In the genomic region with DNA sequence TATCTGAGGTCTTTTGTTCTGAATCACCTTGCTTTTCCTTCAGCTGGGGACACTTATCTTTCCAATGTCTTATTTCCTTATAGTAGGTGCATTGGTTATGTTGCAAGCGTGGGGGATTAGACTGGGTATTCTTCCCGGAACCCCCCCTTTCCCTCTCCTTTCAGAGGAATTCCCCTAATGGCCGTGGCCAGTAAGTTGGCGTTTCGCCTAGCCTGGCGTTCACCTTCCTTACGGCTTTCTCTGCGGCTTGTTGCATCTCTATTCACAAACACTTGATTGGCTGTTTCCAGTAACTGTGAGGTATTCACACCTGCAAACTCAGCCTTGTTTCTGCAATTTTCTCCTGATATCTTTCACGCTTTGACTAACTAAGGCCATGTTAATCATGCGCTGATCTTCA, we compare ENCODE assay signal across 35 cellular contexts. TPM values are rescaled to one million over a fixed set of nuclear protein-coding genes. Genes with fewer than 3 reads are reported as not detected.
"Had no signal": no experiment of that assay in that cellular context is flagged by ENCODE, and none has a peak within 500 bp of the region (broad histone marks: within the 10 kb centered on the region; RNA-seq: fewer than 3 reads in every experiment).

No MANE protein-coding gene starts in this region.

- H3K4me3 ChIP-seq: adrenal gland, body of pancreas, breast epithelium had no signal

- ATAC-seq: activated CD8-positive, alpha-beta T cell treated with anti-CD3 and anti-CD28 coated beads for 36 hours; activated naive CD4-positive, alpha-beta T cell treated with anti-CD3 and anti-CD28 coated beads, Interleukin-2, amount 50 U/mL, for 72 hours; activated T-cell treated with anti-CD3 and anti-CD28 coated beads, Interleukin-2, amount 50 U/mL, for 4 hours; activated T-cell treated with anti-CD3 and anti-CD28 coated beads, Interleukin-2, amount 50 U/mL, for 72 hours; activated T-helper 17 cell treated with anti-CD3 and anti-CD28 coated beads, Interleukin-2, amount 50 U/mL, for 72 hours; body of pancreas had no signal

- H3K27ac ChIP-seq: adrenal gland, body of pancreas, brain microvascular endothelial cell, breast epithelium, VCaP had no signal

- H3K36me3 ChIP-seq: adrenal gland, brain microvascular endothelial cell, breast epithelium had no signal

- DNase-seq: activated B cell treated with CpG ODN at 0.5 μM for 24 hours; activated CD4-positive, alpha-beta memory T cell treated with anti-CD3 and anti-CD28 coated beads for 36 hours; activated CD4-positive, alpha-beta T cell treated with anti-CD3 and anti-CD28 coated beads for 4 hours; activated CD4-positive, alpha-beta T cell treated with anti-CD3 and anti-CD28 coated beads, Interleukin-2, amount 10 ng/mL, durations not matched to agents 24 days and 14 days; activated CD4-positive, alpha-beta T cell treated with anti-CD3 and anti-CD28 coated beads, Interleukin-2, amount 50 U/mL, for 1 hour; activated CD4-positive, alpha-beta T cell treated with anti-CD3 and anti-CD28 coated beads, Interleukin-2, amount 50 U/mL, for 4 hours; activated CD4-positive, CD25-positive, alpha-beta regulatory T cell treated with anti-CD3 and anti-CD28 coated beads, Interleukin-2, amount 50 U/mL, for 72 hours; activated CD8-positive, alpha-beta memory T cell treated with anti-CD3 and anti-CD28 coated beads, Interleukin-2, amount 50 U/mL, for 4 hours; activated CD8-positive, alpha-beta T cell treated with anti-CD3 and anti-CD28 coated beads for 36 hours; activated effector memory CD4-positive, alpha-beta T cell treated with anti-CD3 and anti-CD28 coated beads, Interleukin-2, amount 50 U/mL, for 16 hours; activated gamma-delta T cell treated with Interleukin-2 at 50 U/mL for 16 hours; activated naive CD4-positive, alpha-beta T cell; activated naive CD4-positive, alpha-beta T cell treated with anti-CD3 and anti-CD28 coated beads for 36 hours; activated naive CD4-positive, alpha-beta T cell treated with anti-CD3 and anti-CD28 coated beads, Interleukin-2, amount 50 U/mL, for 16 hours; activated naive CD8-positive, alpha-beta T cell treated with anti-CD3 and anti-CD28 coated beads for 36 hours; activated T-cell treated with anti-CD3 and anti-CD28 coated beads for 4 hours; activated T-cell treated with anti-CD3 and anti-CD28 coated beads, Interleukin-2, amount 50 U/mL, for 1 hour; activated T-cell treated with anti-CD3 and anti-CD28 coated beads, Interleukin-2, amount 50 U/mL, for 4 hours; activated T-cell treated with anti-CD3 and anti-CD28 coated beads, Interleukin-2, amount 50 U/mL, for 72 hours; adrenal gland; amniotic stem cell; aorta; body of pancreas; brain microvascular endothelial cell; SW 1271; T-helper 1 cell; T-helper 2 cell; T-helper 9 cell had no signal

- H3K27me3 ChIP-seq: adrenal gland, body of pancreas, brain microvascular endothelial cell, breast epithelium had no signal

- H3K9me3 ChIP-seq: adrenal gland, body of pancreas, breast epithelium had no signal

- H3K4me1 ChIP-seq: adrenal gland, body of pancreas, breast epithelium had no signal

RNA-seq across cellular contexts. Expression of gene FABP7, which starts 32.8 kb away (rescaled TPM):
- total RNA-seq: activated B cell treated with CpG ODN at 0.5 μM for 24 hours; activated CD4-positive, alpha-beta memory T cell treated with anti-CD3 and anti-CD28 coated beads for 36 hours; activated CD4-positive, alpha-beta T cell treated with anti-CD3 and anti-CD28 coated beads, Interleukin-2, amount 10 ng/mL, durations not matched to agents 24 days and 14 days; activated CD8-positive, alpha-beta memory T cell treated with anti-CD3 and anti-CD28 coated beads for 36 hours; activated CD8-positive, alpha-beta T cell treated with anti-CD3 and anti-CD28 coated beads for 36 hours; activated naive CD4-positive, alpha-beta T cell treated with anti-CD3 and anti-CD28 coated beads for 36 hours; activated naive CD4-positive, alpha-beta T cell treated with anti-CD3 and anti-CD28 coated beads, Interleukin-2, amount 50 U/mL, for 72 hours; activated naive CD8-positive, alpha-beta T cell treated with anti-CD3 and anti-CD28 coated beads for 36 hours; activated T-cell treated with anti-CD3 and anti-CD28 coated beads, Interleukin-2, amount 50 U/mL, for 4 hours; activated T-cell treated with anti-CD3 and anti-CD28 coated beads, Interleukin-2, amount 50 U/mL, for 72 hours; activated T-helper 1 cell treated with anti-CD3 and anti-CD28 coated beads, Interleukin-12 subunit alpha, Interleukin-12 subunit beta, Interleukin-2, Interleukin-4 antibody, amounts not matched to agents 30 ng/mL and 10 ng/mL and 1 ng/mL, durations not matched to agents 14 hours and 24 hours and 36 hours; activated T-helper 17 cell treated with anti-CD3 and anti-CD28 coated beads, Interleukin-2, amount 50 U/mL, for 72 hours; adrenal gland; aorta; body of pancreas; cardiac septum had no signal
- polyA plus RNA-seq: adrenal gland, aorta had no signal
